Comparison of ENCODE assay signal across 9 cellular contexts in genomic region chr9:112069318-112070169, GRCh38.
DNase-seq lines count a peak whose midpoint lies in the region; ATAC-seq lines count a peak whose summit lies in the region.
"Had no signal": no experiment of that assay in that cellular context is flagged by ENCODE, and none has a peak within 500 bp of the region (broad histone marks: within the 10 kb centered on the region; RNA-seq: fewer than 3 reads in every experiment).

No MANE protein-coding gene starts in this region.

- peak; percentile 38 for ATAC-seq in GM19397 (IDR thresholded peaks at IDR 0.05; ENCODE audit: unreplicated experiment)
- peak; percentile 84 for ATAC-seq in esophagus mucosa
- no peak for ATAC-seq in GM21526 (IDR thresholded peaks at IDR 0.05; ENCODE audit: low FRiP score, unreplicated experiment)
- ATAC-seq: activated T-cell treated with anti-CD3 and anti-CD28 coated beads, Interleukin-2, amount 50 U/mL, for 72 hours had no signal

- DNase-seq in NOMO-1 (lab: John Stamatoyannopoulos, UW; ENCODE audit: unreplicated experiment in 2 of 2) (peak; percentile 74 to 92), substantia nigra (lab: John Stamatoyannopoulos, UW) (peak in 1 of 49 donors; percentile 18), NCI-H1436 (lab: John Stamatoyannopoulos, UW) (no peak)
- DNase-seq in stimulated activated naive CD4-positive, alpha-beta T cell treated with Interleukin-2 at 50 U/mL for 16 hours (lab: John Stamatoyannopoulos, UW) = no peak
- DNase-seq: activated T-cell treated with anti-CD3 and anti-CD28 coated beads, Interleukin-2, amount 50 U/mL, for 72 hours; midbrain had no signal

- H3K27ac ChIP-seq in substantia nigra (ENCODE audit: low read depth, low read length, poor library complexity, severe bottlenecking) = peak overlapping the region; percentile 30

Comparison
In these comparisons a context has a peak if more than half of its experiments do, and no peak if none do; other contexts are left out.
1. DNase-seq: peak in NOMO-1 (2 of 2); none in stimulated activated naive CD4-positive, alpha-beta T cell treated with Interleukin-2 at 50 U/mL for 16 hours (single experiment) and NCI-H1436 (single experiment).